In genomic region chr6:25993038-25993684, GRCh38 we compare ENCODE assay signal across 8 cellular contexts. TPM values are rescaled to one million over a fixed set of nuclear protein-coding genes. Genes with fewer than 3 reads are reported as not detected.
A peak's percentile ranks its signal among the peaks of the same experiment; 100 is the strongest.
DNase-seq lines count a peak whose midpoint lies in the region; ATAC-seq and TF ChIP-seq lines count a peak whose summit lies in the region.

No MANE protein-coding gene starts in this region.

- H3K36me3 Mint-ChIP-seq in T-helper 1 cell treated with Interleukin-12 subunit alpha and Interleukin-12 subunit beta and Interleukin-4 antibody, amounts not matched to agents 30 μg/mL and 1 μg/mL, for 36 hours (ENCODE audit: low read depth) = peaks cover 10% of the 10 kb centered on the region
- peaks cover 3% of the 10 kb centered on the region for H3K36me3 Mint-ChIP-seq in endodermal cell (ENCODE audit: low read depth)

- H3K79me2 ChIP-seq in OCI-LY7 (ENCODE audit: insufficient read depth, low read depth, low read length) = peaks cover 14% of the 10 kb centered on the region; the same call in 1 of the 2 replicates

- H3K4me1 ChIP-seq in OCI-LY7 (ENCODE audit: insufficient read depth, low read length, poor library complexity, severe bottlenecking) (peaks cover 46% of the 10 kb centered on the region), endodermal cell (ENCODE audit: control insufficient read depth, insufficient read depth, low read length) (peaks cover 8% of the 10 kb centered on the region), neuronal stem cell (ENCODE audit: control insufficient read depth in 2 of 2, insufficient read depth in 1 of 2, low read depth in 1 of 2, low read length in 2 of 2) (peaks cover 0 to 1% of the 10 kb centered on the region in 2 donors)

- H2AK5ac ChIP-seq in neuronal stem cell (ENCODE audit: low read depth, low read length) = no peak overlapping the region

- no peaks in the 10 kb centered on the region for H4K20me1 ChIP-seq in OCI-LY7 (ENCODE audit: insufficient read depth, low read length)

- no peak overlapping the region for H2BK5ac ChIP-seq in neuronal stem cell (ENCODE audit: low read length)

- intact Hi-C loops in OCI-LY7 (cut with micrococcal nuclease; ENCODE audit: unreplicated experiment) = loop anchor here (1.0 to 5.0 kb wide), 2 partner anchors 31 to 271 kb away; partner anchors contain the start of gene TRIM38

- H2BK120ac ChIP-seq in neuronal stem cell (ENCODE audit: low read depth, low read length) = no peak overlapping the region

- no peak overlapping the region for H3K4ac ChIP-seq in neuronal stem cell (ENCODE audit: low read length)

- peaks cover 9% of the 10 kb centered on the region for H3K36me3 ChIP-seq in OCI-LY7 (ENCODE audit: insufficient read depth, low read length)
- no peaks in the 10 kb centered on the region for H3K36me3 ChIP-seq in endodermal cell (ENCODE audit: control insufficient read depth, insufficient read depth, low read length)
- H3K36me3 ChIP-seq in neuronal stem cell (replicated peaks in 1 of 2; ENCODE audit: control insufficient read depth in 2 of 2, insufficient read depth in 2 of 2, low read length in 2 of 2) = no peaks in the 10 kb centered on the region

- no peaks in the 10 kb centered on the region for H3K9me2 ChIP-seq in OCI-LY7 (ENCODE audit: insufficient read depth, low read length)

- DNase-seq in T-helper 1 cell (no peak), OCI-LY7 (ENCODE audit: low spot score) (no peak), endodermal cell (no peak), neuronal stem cell (ENCODE audit: low spot score) (no peak), NCI-H1436 treated with DMSO at 0.1 percent for 48 hours (lab: John Stamatoyannopoulos, UW) (no peak)
- no peak for DNase-seq in stimulated activated CD4-positive, alpha-beta T cell treated with anti-CD3 and anti-CD28 coated beads, Interleukin-4, amount 100 ng/mL, for 24 hours

- no peak overlapping the region for H2BK12ac ChIP-seq in neuronal stem cell (ENCODE audit: low read length)

- no peak for ATAC-seq in GM18498 (IDR thresholded peaks at IDR 0.05; ENCODE audit: unreplicated experiment)

- H3K27me3 Mint-ChIP-seq in T-helper 1 cell treated with Interleukin-12 subunit alpha and Interleukin-12 subunit beta and Interleukin-4 antibody, amounts not matched to agents 30 μg/mL and 1 μg/mL, for 36 hours (ENCODE audit: low read depth) = no peaks in the 10 kb centered on the region
- H3K27me3 Mint-ChIP-seq in endodermal cell (ENCODE audit: insufficient read depth) = no peaks in the 10 kb centered on the region

- BruUV-seq in OCI-LY7 (replicated peaks; lab: Mats Ljungman, UMichigan) = TSS peak; percentile 47

- no peak overlapping the region for H4K91ac ChIP-seq in neuronal stem cell (ENCODE audit: low read depth, low read length, poor library complexity)

- H3K14ac ChIP-seq in neuronal stem cell (ENCODE audit: low read length) = no peak overlapping the region

- H3K23ac ChIP-seq in neuronal stem cell (ENCODE audit: low read depth, low read length, poor library complexity) = no peak overlapping the region

- 80% methylated on average over 8 to 15 of the region's 15 CpGs for WGBS in endodermal cell (ENCODE audit: insufficient coverage in 1 of 2, insufficient read length in 1 of 2), 2 experiments
- WGBS in neuronal stem cell (ENCODE audit: extremely low coverage in 2 of 2, insufficient read length in 2 of 2, insufficient replicate concordance in 1 of 2), 2 donors = no CpG with 5 or more reads among the region's 15 CpGs

- H3K27me3 ChIP-seq in endodermal cell (ENCODE audit: control insufficient read depth, insufficient read depth, low read length, poor library complexity, severe bottlenecking) (no peaks in the 10 kb centered on the region), neuronal stem cell (ENCODE audit: control insufficient read depth in 3 of 3, insufficient read depth in 3 of 3, low read depth in 1 of 3, low read length in 3 of 3) (no peaks in the 10 kb centered on the region)

- peak overlapping the region; percentile 92 for H3K27ac Mint-ChIP-seq in T-helper 1 cell treated with Interleukin-12 subunit alpha and Interleukin-12 subunit beta and Interleukin-4 antibody, amounts not matched to agents 30 μg/mL and 1 μg/mL, for 36 hours
- H3K27ac Mint-ChIP-seq in endodermal cell = peak overlapping the region; percentile 94

- H2BK15ac ChIP-seq in neuronal stem cell (ENCODE audit: low read length) = no peak overlapping the region

- peak overlapping the region; percentile 52 for H3K9ac ChIP-seq in endodermal cell (ENCODE audit: extremely low read depth, low read length, poor library complexity, severe bottlenecking)
- no peak overlapping the region for H3K9ac ChIP-seq in neuronal stem cell (ENCODE audit: low read depth, low read length, poor library complexity)

- H4K8ac ChIP-seq in neuronal stem cell (ENCODE audit: low read depth, low read length) = no peak overlapping the region

- peak overlapping the region; percentile 70 for H3K4me3 ChIP-seq in OCI-LY7 (ENCODE audit: low read depth, low read length, poor library complexity, severe bottlenecking)
- H3K4me3 ChIP-seq in endodermal cell (ENCODE audit: low read length) = peak overlapping the region; percentile 83
- H3K4me3 ChIP-seq in neuronal stem cell (ENCODE audit: low read length in 2 of 2) = peak overlapping the region; percentile 36 to 78

- peak overlapping the region; percentile 95 for H3K4me3 Mint-ChIP-seq in T-helper 1 cell treated with Interleukin-12 subunit alpha and Interleukin-12 subunit beta and Interleukin-4 antibody, amounts not matched to agents 30 μg/mL and 1 μg/mL, for 36 hours
- peak overlapping the region; percentile 76 for H3K4me3 Mint-ChIP-seq in endodermal cell

- H3K27ac ChIP-seq in OCI-LY7 (ENCODE audit: low read depth, low read length, poor library complexity, severe bottlenecking) (peak overlapping the region; percentile 63), endodermal cell (ENCODE audit: low read depth, low read length) (no peak overlapping the region), neuronal stem cell (replicated peaks; ENCODE audit: low read length) (no peak overlapping the region)

- CTCF ChIA-PET in OCI-LY7 (lab: Charles Lee; ENCODE audit: unreplicated experiment) = interaction anchor here (0.9 to 1.6 kb wide), 2 partner anchors 10 to 16 kb away, joined by 5 read pairs; no protein-coding TSS in a partner anchor

- POLR2A ChIA-PET in OCI-LY7 (lab: Charles Lee) = interaction anchor here (0.6 to 4.3 kb wide), 22 partner anchors 7 to 1802 kb away, joined by 3 to 50 read pairs (median 5); partner anchors contain the start of gene TRIM38

- H3K18ac ChIP-seq in neuronal stem cell (ENCODE audit: low read length) = no peak overlapping the region

- peaks cover 12% of the 10 kb centered on the region for H3K4me1 Mint-ChIP-seq in T-helper 1 cell treated with Interleukin-12 subunit alpha and Interleukin-12 subunit beta and Interleukin-4 antibody, amounts not matched to agents 30 μg/mL and 1 μg/mL, for 36 hours (ENCODE audit: low read depth)
- H3K4me1 Mint-ChIP-seq in endodermal cell = peaks cover 6% of the 10 kb centered on the region

- H2AFZ ChIP-seq in OCI-LY7 (ENCODE audit: low read length) (peak overlapping the region; percentile 76), neuronal stem cell (ENCODE audit: low read length) (peak overlapping the region; percentile 86)

- H3K9me3 Mint-ChIP-seq in T-helper 1 cell treated with Interleukin-12 subunit alpha and Interleukin-12 subunit beta and Interleukin-4 antibody, amounts not matched to agents 30 μg/mL and 1 μg/mL, for 36 hours = no peaks in the 10 kb centered on the region
- no peaks in the 10 kb centered on the region for H3K9me3 Mint-ChIP-seq in endodermal cell

- H3K4me2 ChIP-seq in OCI-LY7 (ENCODE audit: low read length) = peak overlapping the region; percentile 89
- H3K4me2 ChIP-seq in neuronal stem cell (ENCODE audit: insufficient read depth, low read length, poor library complexity, severe bottlenecking) = peak overlapping the region; percentile 73

- H3K79me1 ChIP-seq in neuronal stem cell (ENCODE audit: low read depth, low read length) = no peaks in the 10 kb centered on the region

- H3K9me3 ChIP-seq in OCI-LY7 (ENCODE audit: low read length) (no peaks in the 10 kb centered on the region), endodermal cell (ENCODE audit: control insufficient read depth, low read length) (no peaks in the 10 kb centered on the region), neuronal stem cell (replicated peaks in 1 of 2; ENCODE audit: control insufficient read depth in 2 of 2, insufficient read depth in 1 of 2, low read depth in 1 of 2, low read length in 2 of 2) (no peaks in the 10 kb centered on the region)

- TF ChIP-seq CTCF in OCI-LY7 (conservative IDR thresholded peaks at IDR 0.05; ENCODE audit: low read length) = peak; percentile 58; the same call in 1 of the 2 replicates
- TF ChIP-seq CTCF in endodermal cell (conservative IDR thresholded peaks at IDR 0.05) = no peak

RNA-seq across cellular contexts. Expression of gene TRIM38, which starts 30.6 kb away (rescaled TPM):
- 11.9 and 12.8 TPM in 2 replicates for total RNA-seq in OCI-LY7 (2014; rRNA removed; shearing (Covaris generic))
- total RNA-seq in OCI-LY7 (2022) (14.8 and 16.1 TPM in 2 replicates), endodermal cell (1 to 10 TPM; 4.2 to 4.4 TPM)
- polyA plus RNA-seq in endodermal cell (2013, experiment 1 of 2) = 0.32 TPM
- 0.29 TPM for polyA plus RNA-seq in endodermal cell (2013, experiment 2 of 2)
- polyA plus RNA-seq in neuronal stem cell (2013, experiment 1 of 2) = 0.10 TPM
- polyA plus RNA-seq in neuronal stem cell (2013, experiment 2 of 2) = 0.10 TPM
